14 cellular contexts compared by ENCODE assay signal in the genomic region with DNA sequence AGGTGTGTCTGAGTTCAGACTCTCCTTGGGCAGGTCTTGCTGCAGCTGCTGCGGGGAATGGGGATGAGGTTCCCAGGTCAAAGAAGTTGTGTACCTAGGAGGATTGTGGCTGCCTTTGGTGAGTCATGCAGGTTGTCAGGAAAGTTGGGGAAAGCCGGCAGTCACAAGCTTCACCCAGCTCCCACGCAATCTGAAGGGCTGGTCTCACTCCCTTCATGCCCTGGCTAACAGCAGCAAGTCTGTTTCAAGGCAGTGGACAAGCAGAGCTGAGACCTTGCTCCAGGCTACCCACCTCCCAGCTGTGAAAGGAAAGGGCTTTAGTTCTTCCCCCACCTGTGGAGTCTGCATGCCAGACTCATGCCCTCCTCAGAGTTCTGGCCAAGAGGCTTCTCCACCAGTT.
DNase-seq lines count a peak whose midpoint lies in the region; ATAC-seq and TF ChIP-seq lines count a peak whose summit lies in the region.
"Had no signal": no experiment of that assay in that cellular context is flagged by ENCODE, and none has a peak within 500 bp of the region (broad histone marks: within the 10 kb centered on the region; RNA-seq: fewer than 3 reads in every experiment).

No MANE protein-coding gene starts in this region.

- no peak overlapping the region for H3K4me2 ChIP-seq in mesendoderm (ENCODE audit: low read length)
- H3K4me2 ChIP-seq: BLaER1 had no signal

- H2BK120ac ChIP-seq in mesendoderm (ENCODE audit: low read depth, low read length) = no peak overlapping the region

- no peak overlapping the region for H4K8ac ChIP-seq in mesendoderm (ENCODE audit: low read depth, low read length)

- H3K36me3 Mint-ChIP-seq in MCF 10A (ENCODE audit: insufficient read depth, unreplicated experiment) = peaks cover 5% of the 10 kb centered on the region
- H3K36me3 Mint-ChIP-seq: CD8-positive, alpha-beta memory T cell; IgD-negative memory B cell had no signal

- H2BK5ac ChIP-seq in mesendoderm (ENCODE audit: low read length) = no peak overlapping the region

- no peaks in the 10 kb centered on the region for H3K9me3 ChIP-seq in breast epithelium

- H3K18ac ChIP-seq in mesendoderm (ENCODE audit: low read length) = no peak overlapping the region

- POLR2A ChIA-PET in MCF 10A (lab: Yijun Ruan, JAX) = no interaction called here

- H2AK5ac ChIP-seq in mesendoderm (ENCODE audit: low read length) = no peak overlapping the region

- H3K4me3 ChIP-seq in breast epithelium (no peak overlapping the region), mesendoderm (ENCODE audit: low read length) (no peak overlapping the region)
- H3K4me3 ChIP-seq: BLaER1 had no signal

- CTCF ChIA-PET in MCF 10A (lab: Yijun Ruan, JAX) = no interaction called here

- BruUV-seq in MCF 10A (replicated peaks; lab: Mats Ljungman, UMichigan) = no TSS peak

- H3K9me3 Mint-ChIP-seq in MCF 10A (ENCODE audit: unreplicated experiment) = peaks cover 9% of the 10 kb centered on the region

- no peaks in the 10 kb centered on the region for H3K27me3 Mint-ChIP-seq in MCF 10A (ENCODE audit: insufficient read depth, unreplicated experiment)

- DNase-seq in MCF 10A (ENCODE audit: unreplicated experiment) (peak; percentile 36), breast epithelium (ENCODE audit: low spot score in 2 of 2) (no peak), NCI-H226 (peak; percentile 6), mesendoderm (peak; percentile 10)
- DNase-seq: 8988T, AML-193, DMS79, KG1 had no signal

- no peak overlapping the region for H3K9ac ChIP-seq in mesendoderm (ENCODE audit: low read length)
- H3K9ac ChIP-seq: BLaER1 had no signal

- H3K4me1 Mint-ChIP-seq in MCF 10A (ENCODE audit: insufficient read depth, unreplicated experiment) = no peaks in the 10 kb centered on the region
- H3K4me1 Mint-ChIP-seq: CD8-positive, alpha-beta memory T cell; IgD-negative memory B cell had no signal

- H3K79me2 ChIP-seq in mesendoderm (ENCODE audit: control insufficient read depth, insufficient read depth, low read length) = no peaks in the 10 kb centered on the region

- no peak overlapping the region for H4K5ac ChIP-seq in mesendoderm (ENCODE audit: low read length)

- H3K23ac ChIP-seq in mesendoderm (ENCODE audit: low read length) = no peak overlapping the region

- H3K56ac ChIP-seq in mesendoderm (ENCODE audit: low read length) = no peak overlapping the region

- H3K79me1 ChIP-seq in mesendoderm (ENCODE audit: low read length) = no peaks in the 10 kb centered on the region

- intact Hi-C loops in MCF 10A (cut with micrococcal nuclease) = no loop called here
- intact Hi-C loops in breast epithelium (cut with DNase I; ENCODE audit: low total_unique reads) = no loop called here

- H3K27me3 ChIP-seq in breast epithelium (no peaks in the 10 kb centered on the region), mesendoderm (ENCODE audit: insufficient read depth, low read length, poor library complexity) (no peaks in the 10 kb centered on the region)
- H3K27me3 ChIP-seq: BLaER1 had no signal

- no peak overlapping the region for H2BK15ac ChIP-seq in mesendoderm (replicated peaks; ENCODE audit: low read depth)

- ATAC-seq in GM19463 (IDR thresholded peaks at IDR 0.05; ENCODE audit: unreplicated experiment) = no peak
- no peak for ATAC-seq in GM18858 (IDR thresholded peaks at IDR 0.05; ENCODE audit: unreplicated experiment)
- ATAC-seq in HG02840 (IDR thresholded peaks at IDR 0.05; ENCODE audit: low FRiP score, unreplicated experiment) = no peak

- H3K36me3 ChIP-seq in breast epithelium (no peaks in the 10 kb centered on the region), mesendoderm (ENCODE audit: control insufficient read depth, insufficient read depth, low read length) (no peaks in the 10 kb centered on the region)
- H3K36me3 ChIP-seq: BLaER1 had no signal

- H3K27ac Mint-ChIP-seq in MCF 10A (ENCODE audit: low read depth, unreplicated experiment) = no peak overlapping the region
- H3K27ac Mint-ChIP-seq: CD8-positive, alpha-beta memory T cell; IgD-negative memory B cell had no signal

- H3K4me3 Mint-ChIP-seq in MCF 10A (ENCODE audit: unreplicated experiment) = no peak overlapping the region
- H3K4me3 Mint-ChIP-seq: CD8-positive, alpha-beta memory T cell; IgD-negative memory B cell had no signal

- no peak overlapping the region for H3K4ac ChIP-seq in mesendoderm (ENCODE audit: low read depth, low read length)

- TF ChIP-seq CTCF in MCF 10A (IDR thresholded peaks at IDR 0.05; ENCODE audit: unreplicated experiment) (no peak), breast epithelium (IDR thresholded peaks at IDR 0.05) (no peak)

- TF ChIP-seq POLR2A in breast epithelium (IDR thresholded peaks at IDR 0.05) = no peak

- no CpG with 5 or more reads among the region's 3 CpGs for WGBS in mesendoderm (ENCODE audit: extremely low coverage, insufficient coverage, low lambda C conversion rate)

- H3K4me1 ChIP-seq in breast epithelium (no peaks in the 10 kb centered on the region), mesendoderm (ENCODE audit: control insufficient read depth, low read depth, low read length) (no peaks in the 10 kb centered on the region)
- H3K4me1 ChIP-seq: BLaER1 had no signal

- H3K27ac ChIP-seq in breast epithelium (no peak overlapping the region), mesendoderm (ENCODE audit: low read depth, low read length) (no peak overlapping the region)
- H3K27ac ChIP-seq: BLaER1 had no signal

Comparison
In these comparisons a context has a peak if more than half of its experiments do, and no peak if none do; other contexts are left out.
1. DNase-seq: peak in MCF 10A (single experiment), NCI-H226 (single experiment) and mesendoderm (single experiment); none in breast epithelium (0 of 2).